In genomic region chr13:35797244-35797643, GRCh38 we compare ENCODE assay signal across 14 cellular contexts.
A peak's percentile ranks its signal among the peaks of the same experiment; 100 is the strongest.
DNase-seq lines count a peak whose midpoint lies in the region; ATAC-seq, FAIRE-seq and TF ChIP-seq lines count a peak whose summit lies in the region.
"Had no signal": no experiment of that assay in that cellular context is flagged by ENCODE, and none has a peak within 500 bp of the region (broad histone marks: within the 10 kb centered on the region; RNA-seq: fewer than 3 reads in every experiment).

No MANE protein-coding gene starts in this region.

- H3K56ac ChIP-seq in mesendoderm (ENCODE audit: low read length), result no peak overlapping the region

- ATAC-seq in heart right ventricle, result no peak
- ATAC-seq: HCT116 had no signal

- H4K5ac ChIP-seq in mesendoderm (ENCODE audit: low read length), result no peak overlapping the region

- no peak overlapping the region for H3K4me3 Mint-ChIP-seq in neural progenitor cell
- H3K4me3 Mint-ChIP-seq: CD4-positive, CD25-positive, alpha-beta regulatory T cell had no signal

- H3K36me3 ChIP-seq in cardiac muscle cell (no peaks in the 10 kb centered on the region), heart right ventricle (no peaks in the 10 kb centered on the region), mesendoderm (ENCODE audit: control insufficient read depth, insufficient read depth, low read length) (no peaks in the 10 kb centered on the region), neural progenitor cell (no peaks in the 10 kb centered on the region), kidney (ENCODE audit: control insufficient read depth in 1 of 2, insufficient read depth in 2 of 2, low read length in 2 of 2) (no peaks in the 10 kb centered on the region), spleen (no peaks in the 10 kb centered on the region)
- H3K36me3 ChIP-seq: BLaER1 treated with 17β-estradiol and CSF1 and Interleukin-3, amounts not matched to agents 10 nM and 100 nM had no signal

- TF ChIP-seq CTCF in cardiac muscle cell (IDR thresholded peaks at IDR 0.05; ENCODE audit: low read depth, low read length) (no peak), heart right ventricle (IDR thresholded peaks at IDR 0.05) (no peak), neural progenitor cell (IDR thresholded peaks at IDR 0.05) (no peak), kidney (IDR thresholded peaks at IDR 0.05; ENCODE audit: borderline replicate concordance, extremely low read depth, insufficient read depth) (no peak), spleen (IDR thresholded peaks at IDR 0.05 in 8 of 11, conservative IDR thresholded peaks at IDR 0.05 in 3 of 11) (no peak)

- no peak overlapping the region for H4K8ac ChIP-seq in mesendoderm (ENCODE audit: low read depth, low read length)

- no peaks in the 10 kb centered on the region for H3K79me2 ChIP-seq in mesendoderm (ENCODE audit: control insufficient read depth, insufficient read depth, low read length)
- H3K79me2 ChIP-seq in neural progenitor cell (ENCODE audit: low read depth), result no peaks in the 10 kb centered on the region

- no peak overlapping the region for H2BK15ac ChIP-seq in mesendoderm (replicated peaks; ENCODE audit: low read depth)

- H2AK5ac ChIP-seq in mesendoderm (ENCODE audit: low read length), result no peak overlapping the region

- 71% methylated on average over 2 of the region's 2 CpGs for WGBS in heart right ventricle, 2 donors
- no CpG with 5 or more reads among the region's 2 CpGs for WGBS in mesendoderm (ENCODE audit: extremely low coverage, insufficient coverage, low lambda C conversion rate)
- WGBS in spleen, 5 donors, result 58 to 84% (median 66%) methylated on average over 2 of the region's 2 CpGs

- H3K36me3 Mint-ChIP-seq in neural progenitor cell, result no peaks in the 10 kb centered on the region
- H3K36me3 Mint-ChIP-seq: CD4-positive, CD25-positive, alpha-beta regulatory T cell had no signal

- H3K9me3 ChIP-seq in cardiac muscle cell (ENCODE audit: low read depth) (no peaks in the 10 kb centered on the region), heart right ventricle (no peaks in the 10 kb centered on the region), neural progenitor cell (ENCODE audit: low read depth) (no peaks in the 10 kb centered on the region), kidney (ENCODE audit: control insufficient read depth in 1 of 2, low read length in 2 of 2) (no peaks in the 10 kb centered on the region), spleen (no peaks in the 10 kb centered on the region)
- H3K9me3 ChIP-seq: BLaER1 treated with 17β-estradiol and CSF1 and Interleukin-3, amounts not matched to agents 10 nM and 100 nM had no signal

- H3F3A ChIP-seq in neural progenitor cell (ENCODE audit: low read depth), result no peaks in the 10 kb centered on the region

- H2AFZ ChIP-seq in neural progenitor cell (replicated peaks), result no peak overlapping the region

- TF ChIP-seq POLR2A in spleen (IDR thresholded peaks at IDR 0.05), result no peak

- H4K20me1 ChIP-seq in neural progenitor cell (ENCODE audit: low read depth), result no peaks in the 10 kb centered on the region
- H4K20me1 ChIP-seq: BLaER1 treated with 17β-estradiol and CSF1 and Interleukin-3, amounts not matched to agents 10 nM and 100 nM had no signal

- H3K79me1 ChIP-seq in mesendoderm (ENCODE audit: low read length), result no peaks in the 10 kb centered on the region

- no peak for FAIRE-seq in kidney (lab: Jason Lieb, UNC)

- no peak overlapping the region for H3K4me2 ChIP-seq in mesendoderm (ENCODE audit: low read length)
- no peak overlapping the region for H3K4me2 ChIP-seq in neural progenitor cell
- H3K4me2 ChIP-seq: BLaER1 treated with 17β-estradiol and CSF1 and Interleukin-3, amounts not matched to agents 10 nM and 100 nM had no signal

- no peaks in the 10 kb centered on the region for H3K27me3 Mint-ChIP-seq in neural progenitor cell (ENCODE audit: insufficient read depth, low read depth)
- H3K27me3 Mint-ChIP-seq: CD4-positive, CD25-positive, alpha-beta regulatory T cell had no signal

- H3K27me3 ChIP-seq in cardiac muscle cell (no peaks in the 10 kb centered on the region), heart right ventricle (no peaks in the 10 kb centered on the region), mesendoderm (ENCODE audit: insufficient read depth, low read length, poor library complexity) (no peaks in the 10 kb centered on the region), neural progenitor cell (no peaks in the 10 kb centered on the region), spleen (replicated peaks in 1 of 7) (no peaks in the 10 kb centered on the region)
- H3K27me3 ChIP-seq: BLaER1 treated with 17β-estradiol and CSF1 and Interleukin-3, amounts not matched to agents 10 nM and 100 nM had no signal

- H3K18ac ChIP-seq in mesendoderm (ENCODE audit: low read length), result no peak overlapping the region

- intact Hi-C loops in heart right ventricle (cut with DNase I), result loop anchor here in 3 of 10 donors (10.0 kb wide), 2 partner anchors 162 to 582 kb away; no protein-coding TSS in a partner anchor
- intact Hi-C loops in kidney (cut with DNase I), result no loop called here
- intact Hi-C loops in spleen (cut with DNase I; ENCODE audit: low total_unique reads), result no loop called here

- no peak overlapping the region for H3K9ac ChIP-seq in mesendoderm (ENCODE audit: low read length)
- no peak overlapping the region for H3K9ac ChIP-seq in neural progenitor cell
- no peak overlapping the region for H3K9ac ChIP-seq in kidney (ENCODE audit: low read length in 2 of 2)
- H3K9ac ChIP-seq: BLaER1 treated with 17β-estradiol and CSF1 and Interleukin-3, amounts not matched to agents 10 nM and 100 nM had no signal

- peak overlapping the region; percentile 40 for H3K27ac ChIP-seq in cardiac muscle cell
- H3K27ac ChIP-seq in heart right ventricle, result no peak overlapping the region
- H3K27ac ChIP-seq in mesendoderm (ENCODE audit: low read depth, low read length), result no peak overlapping the region
- H3K27ac ChIP-seq in neural progenitor cell, result no peak overlapping the region
- no peak overlapping the region for H3K27ac ChIP-seq in kidney (ENCODE audit: low read depth in 2 of 2, low read length in 2 of 2)
- no peak overlapping the region for H3K27ac ChIP-seq in spleen
- H3K27ac ChIP-seq: BLaER1 treated with 17β-estradiol and CSF1 and Interleukin-3, amounts not matched to agents 10 nM and 100 nM; HL-60 had no signal

- no peak overlapping the region for H3K4ac ChIP-seq in mesendoderm (ENCODE audit: low read depth, low read length)

- DNase-seq in cardiac muscle cell (ENCODE audit: low read depth in 1 of 2, low spot score in 1 of 2) (peak in 1 of 2 donors; percentile 63), heart right ventricle (no peak), mesendoderm (peak; percentile 82), neural progenitor cell (ENCODE audit: low spot score) (no peak), kidney (no peak), spleen (no peak)
- DNase-seq in NK-92 treated with Interleukin-12 subunit alpha and Interleukin-12 subunit beta, amount 100 ng/mL, for 24 hours (lab: John Stamatoyannopoulos, UW), result no peak
- DNase-seq in effector CD4-positive, alpha-beta T cell, result no peak
- DNase-seq: ACHN; CD4-positive, CD25-positive, alpha-beta regulatory T cell; DMS53 had no signal

- H3K9me3 Mint-ChIP-seq in neural progenitor cell, result no peaks in the 10 kb centered on the region

- H3K4me1 ChIP-seq in cardiac muscle cell (ENCODE audit: low read depth) (peaks cover 17% of the 10 kb centered on the region), heart right ventricle (no peaks in the 10 kb centered on the region), mesendoderm (ENCODE audit: control insufficient read depth, low read depth, low read length) (no peaks in the 10 kb centered on the region), neural progenitor cell (peaks cover 6% of the 10 kb centered on the region), kidney (ENCODE audit: control insufficient read depth in 1 of 2, insufficient read depth in 1 of 2, low read depth in 1 of 2, low read length in 2 of 2) (no peaks in the 10 kb centered on the region), spleen (no peaks in the 10 kb centered on the region)
- H3K4me1 ChIP-seq: BLaER1 treated with 17β-estradiol and CSF1 and Interleukin-3, amounts not matched to agents 10 nM and 100 nM had no signal

- H2BK120ac ChIP-seq in mesendoderm (ENCODE audit: low read depth, low read length), result no peak overlapping the region

- peak overlapping the region; percentile 14 for H3K27ac Mint-ChIP-seq in neural progenitor cell
- H3K27ac Mint-ChIP-seq: CD4-positive, CD25-positive, alpha-beta regulatory T cell had no signal

- no peak overlapping the region for H3K23ac ChIP-seq in mesendoderm (ENCODE audit: low read length)

- H3K4me3 ChIP-seq in cardiac muscle cell (no peak overlapping the region), heart right ventricle (no peak overlapping the region), mesendoderm (ENCODE audit: low read length) (no peak overlapping the region), neural progenitor cell (no peak overlapping the region), kidney (ENCODE audit: low read length in 2 of 2) (no peak overlapping the region), spleen (no peak overlapping the region)
- H3K4me3 ChIP-seq: BLaER1 treated with 17β-estradiol and CSF1 and Interleukin-3, amounts not matched to agents 10 nM and 100 nM had no signal

- no peak overlapping the region for H2BK5ac ChIP-seq in mesendoderm (ENCODE audit: low read length)

- H3K4me1 Mint-ChIP-seq in neural progenitor cell, result no peaks in the 10 kb centered on the region
- H3K4me1 Mint-ChIP-seq: CD4-positive, CD25-positive, alpha-beta regulatory T cell had no signal
